ENCODE assay signal across 8 cellular contexts in the genomic region with DNA sequence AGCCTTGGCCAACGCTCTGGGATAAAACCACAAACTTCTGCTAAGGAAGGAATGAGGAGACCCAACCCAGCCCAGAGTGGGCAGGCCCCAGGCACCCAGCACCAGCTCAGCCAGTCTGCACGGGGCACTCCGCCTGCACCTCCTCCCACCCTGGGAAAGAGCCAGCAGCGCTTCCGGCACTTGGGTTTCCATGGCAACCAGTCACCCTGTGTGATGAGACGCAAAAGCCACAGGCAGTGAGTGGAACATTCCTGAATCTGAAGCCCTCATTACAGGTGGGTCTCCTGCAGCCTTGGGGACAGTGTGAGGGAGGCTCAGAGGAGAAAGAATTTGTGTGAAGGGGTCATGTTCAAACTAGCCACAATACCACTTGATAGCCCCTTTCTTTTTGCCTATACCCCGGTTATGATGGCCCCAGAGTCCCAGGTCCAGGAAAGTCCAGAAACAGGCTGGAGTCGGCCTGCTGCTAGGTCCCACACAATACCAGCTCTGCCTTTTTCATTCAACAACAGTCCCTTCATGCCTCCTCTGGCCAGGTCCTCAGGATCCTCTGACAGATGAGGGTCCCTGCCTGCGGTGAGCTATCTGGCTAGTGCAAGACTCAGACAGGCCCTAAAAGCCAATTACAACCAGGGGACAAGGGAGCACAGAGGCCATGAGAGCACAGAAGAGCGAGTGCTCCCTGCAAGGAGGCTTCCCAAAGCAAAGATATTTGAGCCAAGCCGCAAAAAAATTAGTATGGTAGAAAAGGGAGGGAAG.
DNase-seq lines count a peak whose midpoint lies in the region; ATAC-seq and TF ChIP-seq lines count a peak whose summit lies in the region.

No MANE protein-coding gene starts in this region.

- no peaks in the 10 kb centered on the region for H3K9me3 ChIP-seq in Loucy (ENCODE audit: insufficient read depth, low read depth, low read length)
- no peaks in the 10 kb centered on the region for H3K9me3 ChIP-seq in right atrium auricular region

- H3K4me3 ChIP-seq in Loucy (ENCODE audit: low read length, poor library complexity, severe bottlenecking) (peak overlapping the region; percentile 52), right atrium auricular region (no peak overlapping the region), retinal pigment epithelial cell (ENCODE audit: low read length) (no peak overlapping the region)

- H3K27me3 ChIP-seq in Loucy (ENCODE audit: insufficient read depth, low read length, poor library complexity, severe bottlenecking): no peaks in the 10 kb centered on the region
- no peaks in the 10 kb centered on the region for H3K27me3 ChIP-seq in right atrium auricular region

- H4K20me1 ChIP-seq in Loucy (ENCODE audit: insufficient read depth, low read length, poor library complexity, severe bottlenecking): no peaks in the 10 kb centered on the region

- ATAC-seq in GM18907 (IDR thresholded peaks at IDR 0.05; ENCODE audit: unreplicated experiment) (peak; percentile 47), GM21447 (IDR thresholded peaks at IDR 0.05; ENCODE audit: unreplicated experiment) (no peak), HG02938 (IDR thresholded peaks at IDR 0.05; ENCODE audit: unreplicated experiment) (no peak)
- ATAC-seq in activated naive CD4-positive, alpha-beta T cell treated with anti-CD3 and anti-CD28 coated beads, Interleukin-2, amount 50 U/mL, for 72 hours: peak; percentile 54 to 64

- H3K27ac ChIP-seq in right atrium auricular region: no peak overlapping the region

- DNase-seq in SW480 (ENCODE audit: low spot score) (peak; percentile 79), right atrium auricular region (ENCODE audit: low spot score) (peak; percentile 73), retinal pigment epithelial cell (ENCODE audit: low read depth) (peak; percentile 51)
- peak; percentile 79 to 84 for DNase-seq in activated naive CD4-positive, alpha-beta T cell treated with anti-CD3 and anti-CD28 coated beads, Interleukin-2, amount 50 U/mL, for 72 hours (ENCODE audit: low spot score in 2 of 2)

- H2AFZ ChIP-seq in Loucy (ENCODE audit: low read length): no peak overlapping the region

- H3K4me2 ChIP-seq in Loucy (ENCODE audit: low read depth, low read length, poor library complexity, severe bottlenecking): peak overlapping the region; percentile 75

- peak overlapping the region; percentile 84 to 87 for H3K27ac Mint-ChIP-seq in activated naive CD4-positive, alpha-beta T cell treated with anti-CD3 and anti-CD28 coated beads, Interleukin-2, amount 50 U/mL, for 72 hours

- H3K79me2 ChIP-seq in Loucy (ENCODE audit: insufficient read depth, low read length): no peaks in the 10 kb centered on the region; the same call in 1 of the 2 replicates

- peaks cover 4% of the 10 kb centered on the region; the same call in 1 of the 2 replicates for H3F3A ChIP-seq in Loucy (ENCODE audit: low read depth)

- H3K4me1 ChIP-seq in Loucy (ENCODE audit: insufficient read depth, low read length, poor library complexity, severe bottlenecking) (peaks cover 44% of the 10 kb centered on the region), right atrium auricular region (peaks cover 0 to 16% of the 10 kb centered on the region in 2 donors)

- no peaks in the 10 kb centered on the region for H3K36me3 Mint-ChIP-seq in activated naive CD4-positive, alpha-beta T cell treated with anti-CD3 and anti-CD28 coated beads, Interleukin-2, amount 50 U/mL, for 72 hours

- H3K9me3 Mint-ChIP-seq in activated naive CD4-positive, alpha-beta T cell treated with anti-CD3 and anti-CD28 coated beads, Interleukin-2, amount 50 U/mL, for 72 hours: no peaks in the 10 kb centered on the region

- H3K36me3 ChIP-seq in Loucy (ENCODE audit: insufficient read depth, low read length) (no peaks in the 10 kb centered on the region), right atrium auricular region (no peaks in the 10 kb centered on the region)

- no peak overlapping the region for H3K9ac ChIP-seq in Loucy (ENCODE audit: low read depth, low read length, poor library complexity, severe bottlenecking)

- no peaks in the 10 kb centered on the region for H3K9me2 ChIP-seq in Loucy (replicated peaks; ENCODE audit: low read depth, low read length)

- no peak for TF ChIP-seq CTCF in Loucy (conservative IDR thresholded peaks at IDR 0.05; ENCODE audit: low read length)
- no peak for TF ChIP-seq CTCF in right atrium auricular region (IDR thresholded peaks at IDR 0.05)
- no peak for TF ChIP-seq CTCF in retinal pigment epithelial cell (conservative IDR thresholded peaks at IDR 0.05; ENCODE audit: low read depth, low read length)

Comparison
In these comparisons a context has a peak if more than half of its experiments do, and no peak if none do; other contexts are left out.
1. ATAC-seq: peak in GM18907 (single experiment) and activated naive CD4-positive, alpha-beta T cell treated with anti-CD3 and anti-CD28 coated beads, Interleukin-2, amount 50 U/mL, for 72 hours (2 of 2); none in GM21447 (single experiment) and HG02938 (single experiment).
2. Peak in every context shown above with its lines, with median percentiles within 50 percentile points of each other: DNase-seq.